Comparison of ENCODE assay signal across 18 cellular contexts in genomic region chr1:232428036-232428600, GRCh38.
DNase-seq lines count a peak whose midpoint lies in the region; ATAC-seq and TF ChIP-seq lines count a peak whose summit lies in the region.
"Had no signal": no experiment of that assay in that cellular context is flagged by ENCODE, and none has a peak within 500 bp of the region (broad histone marks: within the 10 kb centered on the region; RNA-seq: fewer than 3 reads in every experiment).

No MANE protein-coding gene starts in this region.

- no peak overlapping the region for H3K4me3 Mint-ChIP-seq in neural progenitor cell

- H3K4me1 ChIP-seq in heart left ventricle: peaks cover 0 to 63% (median 26%) of the 10 kb centered on the region in 12 donors
- no peaks in the 10 kb centered on the region for H3K4me1 ChIP-seq in mesodermal cell (ENCODE audit: control insufficient read depth, insufficient read depth, low read length, poor library complexity, severe bottlenecking)
- H3K4me1 ChIP-seq in neural progenitor cell: no peaks in the 10 kb centered on the region
- peaks cover 11% of the 10 kb centered on the region for H3K4me1 ChIP-seq in hepatocyte (ENCODE audit: insufficient read depth)
- H3K4me1 ChIP-seq: A549 had no signal

- H3K79me2 ChIP-seq in neural progenitor cell (ENCODE audit: low read depth) (no peaks in the 10 kb centered on the region), hepatocyte (no peaks in the 10 kb centered on the region)

- H3K27ac ChIP-seq in heart left ventricle (peak overlapping the region in 8 of 12 donors; percentile 5 to 68 (median 34)), mesodermal cell (ENCODE audit: low read depth, low read length, severe bottlenecking) (peak overlapping the region; percentile 37), neural progenitor cell (no peak overlapping the region), hepatocyte (no peak overlapping the region)
- H3K27ac ChIP-seq: A549, HL-60 had no signal

- H3K9me2 ChIP-seq in hepatocyte (replicated peaks; ENCODE audit: insufficient read depth): no peaks in the 10 kb centered on the region

- no peak overlapping the region for H2AFZ ChIP-seq in neural progenitor cell (replicated peaks)
- H2AFZ ChIP-seq in hepatocyte: no peak overlapping the region

- no peak for DNase-seq in heart left ventricle
- DNase-seq in Right ventricle myocardium superior: no peak
- DNase-seq in fibroblast of peridontal ligament (ENCODE audit: extremely low read depth): peak; percentile 55
- no peak for DNase-seq in neural progenitor cell (ENCODE audit: low spot score)
- DNase-seq in activated gamma-delta T cell treated with Interleukin-2 at 50 U/mL for 16 hours: no peak
- DNase-seq in hepatocyte (ENCODE audit: low spot score): no peak
- DNase-seq: C1 segment of cervical spinal cord, DMS 273 treated with DMSO at 0.1 percent for 48 hours, GF-D8, NCI-H1436, NCI-H2029, NCI-H2171 treated with DMSO at 0.1 percent for 48 hours, RPMI8226 had no signal

- H4K20me1 ChIP-seq in neural progenitor cell (ENCODE audit: low read depth) (no peaks in the 10 kb centered on the region), hepatocyte (ENCODE audit: insufficient read depth, poor library complexity, severe bottlenecking) (no peaks in the 10 kb centered on the region)

- TF ChIP-seq CTCF in heart left ventricle (IDR thresholded peaks at IDR 0.05): no peak
- no peak for TF ChIP-seq CTCF in neural progenitor cell (IDR thresholded peaks at IDR 0.05)
- TF ChIP-seq CTCF in hepatocyte (IDR thresholded peaks at IDR 0.05; ENCODE audit: poor library complexity): no peak

- TF ChIP-seq POLR2A in heart left ventricle (IDR thresholded peaks at IDR 0.05): no peak

- H3K36me3 Mint-ChIP-seq in neural progenitor cell: peaks cover 58% of the 10 kb centered on the region

- peaks cover 0 to 85% (median 64%) of the 10 kb centered on the region in 9 donors for H3K36me3 ChIP-seq in heart left ventricle
- H3K36me3 ChIP-seq in mesodermal cell (ENCODE audit: control insufficient read depth, insufficient read depth, low read length): peaks cover 89% of the 10 kb centered on the region
- H3K36me3 ChIP-seq in neural progenitor cell: no peaks in the 10 kb centered on the region
- H3K36me3 ChIP-seq in hepatocyte (replicated peaks; ENCODE audit: insufficient read depth, low read depth): no peaks in the 10 kb centered on the region

- peaks cover 21% of the 10 kb centered on the region for H3K4me1 Mint-ChIP-seq in neural progenitor cell

- H3K27me3 ChIP-seq in heart left ventricle (no peaks in the 10 kb centered on the region), neural progenitor cell (no peaks in the 10 kb centered on the region), hepatocyte (no peaks in the 10 kb centered on the region)

- ATAC-seq in heart left ventricle (peak in 3 of 4 donors; percentile 10 to 59 (median 35)), Right ventricle myocardium superior (ENCODE audit: poor library complexity) (no peak)
- ATAC-seq: A549, HCT116, K562 had no signal

- H3K9ac ChIP-seq in neural progenitor cell: no peak overlapping the region

- H3K27me3 Mint-ChIP-seq in neural progenitor cell (ENCODE audit: insufficient read depth, low read depth): no peaks in the 10 kb centered on the region

- WGBS in heart left ventricle, 4 donors: 38 to 56% (median 45%) methylated on average over 3 of the region's 3 CpGs
- WGBS in mesodermal cell (ENCODE audit: insufficient coverage in 2 of 2), 2 experiments: 60 to 100% methylated on average over 1 of the region's 3 CpGs
- WGBS in hepatocyte (ENCODE audit: low lambda C conversion rate, missing lambda C conversion rate): 82% methylated on average over 3 of the region's 3 CpGs

- H3K9me3 ChIP-seq in heart left ventricle: no peaks in the 10 kb centered on the region
- no peaks in the 10 kb centered on the region for H3K9me3 ChIP-seq in mesodermal cell (ENCODE audit: control insufficient read depth, low read length)
- H3K9me3 ChIP-seq in neural progenitor cell (ENCODE audit: low read depth): no peaks in the 10 kb centered on the region
- H3K9me3 ChIP-seq in hepatocyte (ENCODE audit: low read depth): no peaks in the 10 kb centered on the region
- H3K9me3 ChIP-seq: A549 had no signal

- H3K4me2 ChIP-seq in neural progenitor cell (no peak overlapping the region), hepatocyte (no peak overlapping the region)
- H3K4me2 ChIP-seq: A549 had no signal

- H3K27ac Mint-ChIP-seq in neural progenitor cell: no peak overlapping the region

- no peaks in the 10 kb centered on the region for H3F3A ChIP-seq in neural progenitor cell (ENCODE audit: low read depth)

- intact Hi-C loops in heart left ventricle (cut with DNase I) (loop anchor here in 4 of 10 donors (5.0 to 10.0 kb wide), 3 partner anchors 197 to 563 kb away; no protein-coding TSS in a partner anchor), Right ventricle myocardium superior (cut with DNase I) (no loop called here)

- H3K9me3 Mint-ChIP-seq in neural progenitor cell: no peaks in the 10 kb centered on the region

- H3K4me3 ChIP-seq in heart left ventricle: no peak overlapping the region
- no peak overlapping the region for H3K4me3 ChIP-seq in mesodermal cell (ENCODE audit: extremely low read depth, insufficient read depth, low read length, poor library complexity, severe bottlenecking)
- H3K4me3 ChIP-seq in neural progenitor cell: no peak overlapping the region
- H3K4me3 ChIP-seq in hepatocyte: no peak overlapping the region
- H3K4me3 ChIP-seq: A549, K562 had no signal

Comparison
In these comparisons a context has a peak if more than half of its experiments do, and no peak if none do; other contexts are left out.
1. H3K27ac ChIP-seq: peak in heart left ventricle (8 of 12) and mesodermal cell (single experiment); none in neural progenitor cell (single experiment) and hepatocyte (single experiment).